8 cellular contexts compared by ENCODE assay signal in genomic region chr10:85831422-85831821, GRCh38.
"Had no signal": no experiment of that assay in that cellular context is flagged by ENCODE, and none has a peak within 500 bp of the region (broad histone marks: within the 10 kb centered on the region; RNA-seq: fewer than 3 reads in every experiment).

No MANE protein-coding gene starts in this region.

- H2AFZ ChIP-seq: GM23338 had no signal

- H3K4me3 ChIP-seq: GM23338 had no signal

- H3K9ac ChIP-seq: KMS-11 had no signal

- FAIRE-seq: H1, H54, HTR-8/SVneo had no signal

- H3K4me2 ChIP-seq: GM23338, KMS-11 had no signal

- H3K27ac ChIP-seq: KMS-11 had no signal

- ATAC-seq: GM23338 had no signal

- DNase-seq: H9, HCEC 1CT, KBM-7 had no signal
